In genomic region chr3:157089455-157090221, GRCh38 we compare ENCODE assay signal across 1 cellular context.
TF ChIP-seq lines count a peak whose summit lies in the region.

No MANE protein-coding gene starts in this region.

TF ChIP-seq in K562, 482 proteins besides CTCF, POLR2A, EP300 and RAD21 (continued from another document):
- TF ChIP-seq AFF4 (CRISPR knock-in tag; IDR thresholded peaks at IDR 0.05) (no peak), GMEB1 (CRISPR knock-in tag; IDR thresholded peaks at IDR 0.05) (0 out of 2 replicates have a peak, but pooled peaks have one; percentile 24)
